ENCODE assay signal across 19 cellular contexts in the genomic region with DNA sequence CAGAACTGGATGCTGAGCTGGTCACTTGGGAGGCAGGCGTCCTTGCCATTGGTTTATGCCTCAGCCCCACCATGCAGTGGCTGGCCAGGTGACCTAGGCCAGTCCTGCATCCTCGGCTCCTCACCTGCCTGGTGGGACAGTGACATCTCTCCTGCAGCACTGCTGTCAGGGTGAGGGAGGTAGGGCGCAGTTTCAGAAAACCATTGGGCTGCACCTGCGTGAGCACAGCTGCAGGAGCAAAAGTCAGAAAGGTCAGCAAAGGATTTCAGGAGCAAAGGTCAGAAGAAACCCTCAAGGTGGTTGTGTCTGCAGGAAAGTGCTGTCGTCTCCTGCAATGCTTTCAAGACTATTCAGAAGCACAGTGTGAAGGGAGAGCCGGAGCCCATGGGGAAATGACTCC. TPM values are rescaled to one million over a fixed set of nuclear protein-coding genes. Genes with fewer than 3 reads are reported as not detected.
DNase-seq lines count a peak whose midpoint lies in the region; ATAC-seq and TF ChIP-seq lines count a peak whose summit lies in the region.
"Had no signal": no experiment of that assay in that cellular context is flagged by ENCODE, and none has a peak within 500 bp of the region (broad histone marks: within the 10 kb centered on the region; RNA-seq: fewer than 3 reads in every experiment).

No MANE protein-coding gene starts in this region.

- no peaks in the 10 kb centered on the region for H3K4me1 Mint-ChIP-seq in CD8-positive, alpha-beta memory T cell
- H3K4me1 Mint-ChIP-seq: activated T-helper 17 cell treated with anti-CD3 and anti-CD28 coated beads, Interleukin-2, amount 50 U/mL, for 72 hours had no signal

- H3K36me3 Mint-ChIP-seq in CD8-positive, alpha-beta memory T cell: no peaks in the 10 kb centered on the region

- H3K4me1 ChIP-seq in right atrium auricular region (peaks cover 0 to 53% of the 10 kb centered on the region in 2 donors), heart right ventricle (peaks cover 2 to 50% (median 28%) of the 10 kb centered on the region in 9 donors), foreskin keratinocyte (peaks cover 49% of the 10 kb centered on the region), sigmoid colon (peaks cover 0 to 56% (median 52%) of the 10 kb centered on the region in 4 donors)
- H3K4me1 ChIP-seq in CD8-positive, alpha-beta memory T cell (ENCODE audit: insufficient read depth, low read length): no peaks in the 10 kb centered on the region

- CTCF ChIA-PET in CD8-positive, alpha-beta memory T cell (lab: Charles Lee): no interaction called here

- H3K9me3 ChIP-seq in right atrium auricular region: no peaks in the 10 kb centered on the region
- H3K9me3 ChIP-seq in heart right ventricle: no peaks in the 10 kb centered on the region
- no peaks in the 10 kb centered on the region for H3K9me3 ChIP-seq in sigmoid colon
- no peaks in the 10 kb centered on the region for H3K9me3 ChIP-seq in CD8-positive, alpha-beta memory T cell (ENCODE audit: low read length)
- H3K9me3 ChIP-seq: mucosa of descending colon had no signal

- WGBS in heart right ventricle, 2 donors: 85 to 95% methylated on average over 6 of the region's 6 CpGs
- 79 to 85% methylated on average over 6 of the region's 6 CpGs for WGBS in sigmoid colon, 2 donors

- H3K27me3 ChIP-seq in right atrium auricular region (no peaks in the 10 kb centered on the region), heart right ventricle (no peaks in the 10 kb centered on the region), foreskin keratinocyte (no peaks in the 10 kb centered on the region), sigmoid colon (no peaks in the 10 kb centered on the region)
- H3K27me3 ChIP-seq in CD8-positive, alpha-beta memory T cell (ENCODE audit: insufficient read depth, low read length, poor library complexity, severe bottlenecking): no peaks in the 10 kb centered on the region

- H3K27ac ChIP-seq in right atrium auricular region: peak overlapping the region; percentile 72 to 73
- H3K27ac ChIP-seq in heart right ventricle: peak overlapping the region in 1 of 10 donors; percentile 82
- peak overlapping the region; percentile 94 for H3K27ac ChIP-seq in foreskin keratinocyte
- H3K27ac ChIP-seq in sigmoid colon: peak overlapping the region; percentile 75 to 86 (median 80)
- no peak overlapping the region for H3K27ac ChIP-seq in CD8-positive, alpha-beta memory T cell (ENCODE audit: low read depth, low read length)

- H3K27ac Mint-ChIP-seq in CD8-positive, alpha-beta memory T cell: no peak overlapping the region
- H3K27ac Mint-ChIP-seq: activated T-helper 17 cell treated with anti-CD3 and anti-CD28 coated beads, Interleukin-2, amount 50 U/mL, for 72 hours had no signal

- H3K27me3 Mint-ChIP-seq in CD8-positive, alpha-beta memory T cell: peaks cover 10 to 20% of the 10 kb centered on the region in 2 donors

- H3K36me3 ChIP-seq in right atrium auricular region (no peaks in the 10 kb centered on the region), heart right ventricle (no peaks in the 10 kb centered on the region), sigmoid colon (no peaks in the 10 kb centered on the region)
- no peaks in the 10 kb centered on the region for H3K36me3 ChIP-seq in CD8-positive, alpha-beta memory T cell (ENCODE audit: insufficient read depth, low read length)

- H3K4me3 Mint-ChIP-seq in CD8-positive, alpha-beta memory T cell: no peak overlapping the region
- H3K4me3 Mint-ChIP-seq: activated T-helper 17 cell treated with anti-CD3 and anti-CD28 coated beads, Interleukin-2, amount 50 U/mL, for 72 hours had no signal

- intact Hi-C loops in heart right ventricle (cut with DNase I) (no loop called here), sigmoid colon (cut with DNase I) (loop anchor here (10.0 kb wide), 1 partner anchor 188 kb away; no protein-coding TSS in a partner anchor)

- TF ChIP-seq EP300 in sigmoid colon (IDR thresholded peaks at IDR 0.05): no peak

- H3K9me3 Mint-ChIP-seq in CD8-positive, alpha-beta memory T cell: no peaks in the 10 kb centered on the region
- H3K9me3 Mint-ChIP-seq: activated T-helper 17 cell treated with anti-CD3 and anti-CD28 coated beads, Interleukin-2, amount 50 U/mL, for 72 hours had no signal

- POLR2A ChIA-PET in CD8-positive, alpha-beta memory T cell (lab: Charles Lee): no interaction called here

- TF ChIP-seq POLR2A in sigmoid colon (IDR thresholded peaks at IDR 0.05): no peak

- TF ChIP-seq CTCF in right atrium auricular region (IDR thresholded peaks at IDR 0.05) (no peak), heart right ventricle (IDR thresholded peaks at IDR 0.05) (no peak), foreskin keratinocyte (conservative IDR thresholded peaks at IDR 0.05) (no peak), sigmoid colon (IDR thresholded peaks at IDR 0.05) (no peak)

- ATAC-seq in heart right ventricle (no peak), foreskin keratinocyte (no peak)
- ATAC-seq: activated T-helper 17 cell treated with anti-CD3 and anti-CD28 coated beads, Interleukin-2, amount 50 U/mL, for 72 hours; mucosa of descending colon had no signal

- DNase-seq in right atrium auricular region (ENCODE audit: low spot score): no peak
- no peak for DNase-seq in heart right ventricle
- no peak for DNase-seq in foreskin keratinocyte
- no peak for DNase-seq in sigmoid colon
- no peak for DNase-seq in NCI-H1048 (lab: John Stamatoyannopoulos, UW)
- DNase-seq in CD8-positive, alpha-beta memory T cell: no peak
- no peak for DNase-seq in OCI-M2 (lab: John Stamatoyannopoulos, UW; ENCODE audit: unreplicated experiment)
- no peak for DNase-seq in NCI-H2029 (lab: John Stamatoyannopoulos, UW)
- DNase-seq: activated CD4-positive, alpha-beta T cell treated with anti-CD3 and anti-CD28 coated beads, Interleukin-2, amount 50 U/mL, for 48 hours; amniotic stem cell; dorsolateral prefrontal cortex; GF-D8; Karpas-422; mucosa of descending colon; NCI-H1694; NCI-H524 treated with DMSO at 0.1 percent for 48 hours; SHP77; stimulated activated CD4-positive, alpha-beta T cell treated with anti-CD3 and anti-CD28 coated beads, Interleukin-2, amount 100 ng/mL, for 48 hours had no signal

- H3K4me3 ChIP-seq in right atrium auricular region (no peak overlapping the region), heart right ventricle (no peak overlapping the region), sigmoid colon (no peak overlapping the region)
- H3K4me3 ChIP-seq in CD8-positive, alpha-beta memory T cell (ENCODE audit: low read length): no peak overlapping the region
- H3K4me3 ChIP-seq: mucosa of descending colon had no signal

RNA-seq across cellular contexts. Expression of a gene that starts 48.1 kb away (rescaled TPM):
- total RNA-seq in right atrium auricular region: 10 to 100 TPM; 21.1 to 22.5 TPM
- 10 to 100 TPM in 5 of 10 donors, 1 to 10 TPM in 5; 5.0 to 13.5 (median 9.2) TPM for total RNA-seq in heart right ventricle
- polyA plus RNA-seq in heart right ventricle: 1 to 10 TPM; 1.9 to 4.2 TPM
- 156 and 161 TPM in 2 replicates for total RNA-seq in foreskin keratinocyte
- 22.4 and 28.7 TPM in 2 replicates for polyA plus RNA-seq in foreskin keratinocyte
- 10 to 100 TPM; 35.6 to 61.5 (median 40.8) TPM for total RNA-seq in sigmoid colon
- 10 to 100 TPM in 1 of 3 donors, 1 to 10 TPM in 2; 3.6 to 10.7 (median 5.5) TPM for polyA plus RNA-seq in sigmoid colon
- total RNA-seq in CD8-positive, alpha-beta memory T cell: not detected
- not detected for polyA plus RNA-seq in CD8-positive, alpha-beta memory T cell

Comparison
In these comparisons a context has a peak if more than half of its experiments do, and no peak if none do; other contexts are left out.
1. RNA of a gene that starts 48.1 kb away (total RNA-seq): 156 to 161 TPM in foreskin keratinocyte, 35.6 to 61.5 TPM in sigmoid colon, 21.1 to 22.5 TPM in right atrium auricular region and 5.0 to 13.5 TPM in heart right ventricle; not detected in CD8-positive, alpha-beta memory T cell; every median in the first group is over 4 times any median in the second.